In the genomic region with DNA sequence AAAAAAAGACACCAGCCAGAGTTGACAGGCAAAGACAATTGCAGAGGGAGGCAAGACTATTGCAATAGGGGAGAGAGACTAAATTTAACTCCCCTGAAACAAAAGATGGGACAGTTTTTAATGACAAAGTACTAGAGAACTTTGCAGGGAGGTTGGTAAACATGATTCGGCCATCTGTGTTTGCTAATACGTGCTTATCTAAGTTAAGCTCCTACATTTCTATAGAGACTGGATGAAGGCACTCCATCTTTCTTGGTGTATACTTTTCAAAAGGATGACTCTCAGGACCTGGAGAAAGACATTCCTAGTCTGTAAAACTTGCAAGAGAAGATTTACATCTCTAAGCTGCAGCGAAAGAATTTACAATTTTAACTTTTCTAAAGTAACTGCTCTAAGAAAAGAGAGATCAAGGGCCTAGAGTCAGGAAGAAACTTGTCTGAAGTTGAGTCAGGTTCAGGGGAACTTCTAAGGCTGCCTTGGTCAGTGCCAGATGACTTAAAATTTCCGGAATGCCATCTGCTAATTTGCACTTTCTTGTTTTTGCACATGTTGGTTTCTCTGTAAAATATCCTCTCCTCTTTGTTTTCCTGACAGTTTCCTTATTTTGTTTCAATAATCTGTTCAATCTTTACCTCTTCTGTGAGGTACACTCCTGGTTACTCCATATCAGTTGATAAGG, we compare ENCODE assay signal across 21 cellular contexts. TPM values are rescaled to one million over a fixed set of nuclear protein-coding genes. Genes with fewer than 3 reads are reported as not detected.
DNase-seq lines count a peak whose midpoint lies in the region; ATAC-seq and TF ChIP-seq lines count a peak whose summit lies in the region.
"Had no signal": no experiment of that assay in that cellular context is flagged by ENCODE, and none has a peak within 500 bp of the region (broad histone marks: within the 10 kb centered on the region; RNA-seq: fewer than 3 reads in every experiment).

No MANE protein-coding gene starts in this region.

- no peak overlapping the region for H3K9ac ChIP-seq in GM23248
- H3K9ac ChIP-seq: neural progenitor cell had no signal

- peak; percentile 37 for ATAC-seq in GM19023 (IDR thresholded peaks at IDR 0.05; ENCODE audit: unreplicated experiment)
- ATAC-seq in HG02571 (IDR thresholded peaks at IDR 0.05; ENCODE audit: unreplicated experiment): peak; percentile 47
- ATAC-seq in HG03457 (IDR thresholded peaks at IDR 0.05; ENCODE audit: unreplicated experiment): peak; percentile 1
- ATAC-seq in memory B cell (ENCODE audit: low read depth): peak; percentile 35
- ATAC-seq in HG03521 (IDR thresholded peaks at IDR 0.05; ENCODE audit: unreplicated experiment): no peak
- ATAC-seq: right cardiac atrium had no signal

- H3K4me1 ChIP-seq in GM23248 (ENCODE audit: insufficient read depth): no peaks in the 10 kb centered on the region
- H3K4me1 ChIP-seq: adrenal gland, neural progenitor cell had no signal

- in situ Hi-C loops in GM23248 (cut with MboI): no loop called here

- H3K4me1 Mint-ChIP-seq in memory B cell (peaks cover 35% of the 10 kb centered on the region), endothelial cell (ENCODE audit: unreplicated experiment) (peaks cover 4% of the 10 kb centered on the region)
- H3K4me1 Mint-ChIP-seq: CD4-positive, CD25-positive, alpha-beta regulatory T cell; neural progenitor cell had no signal

- no peaks in the 10 kb centered on the region for H3K36me3 Mint-ChIP-seq in memory B cell
- H3K36me3 Mint-ChIP-seq in endothelial cell (ENCODE audit: low read depth, unreplicated experiment): no peaks in the 10 kb centered on the region
- H3K36me3 Mint-ChIP-seq: CD4-positive, CD25-positive, alpha-beta regulatory T cell; neural progenitor cell had no signal

- H3K9me3 ChIP-seq in GM23248 (ENCODE audit: low read depth): no peaks in the 10 kb centered on the region
- H3K9me3 ChIP-seq: adrenal gland, upper lobe of left lung had no signal

- H3F3A ChIP-seq in GM23248 (ENCODE audit: insufficient read depth): no peaks in the 10 kb centered on the region

- 30 to 34% methylated on average over 4 of the region's 4 CpGs for WGBS in GM23248 (ENCODE audit: low coverage in 1 of 2, low lambda C conversion rate in 2 of 2, missing lambda C conversion rate in 2 of 2), 2 experiments

- no peak overlapping the region for H3K27ac ChIP-seq in GM23248
- H3K27ac ChIP-seq: adrenal gland, neural progenitor cell had no signal

- H3K9me3 Mint-ChIP-seq in memory B cell: peaks cover 3% of the 10 kb centered on the region
- H3K9me3 Mint-ChIP-seq in endothelial cell (ENCODE audit: unreplicated experiment): no peaks in the 10 kb centered on the region
- H3K9me3 Mint-ChIP-seq: neural progenitor cell had no signal

- no peaks in the 10 kb centered on the region for H3K36me3 ChIP-seq in GM23248 (ENCODE audit: low read depth)
- H3K36me3 ChIP-seq: adrenal gland, neural progenitor cell, upper lobe of left lung had no signal

- H3K27ac Mint-ChIP-seq in memory B cell (peak overlapping the region; percentile 77), endothelial cell (ENCODE audit: unreplicated experiment) (no peak overlapping the region)
- H3K27ac Mint-ChIP-seq: neural progenitor cell had no signal

- no peak overlapping the region for H2AFZ ChIP-seq in GM23248

- H3K9me2 ChIP-seq in GM23248 (ENCODE audit: insufficient read depth): no peaks in the 10 kb centered on the region

- no peaks in the 10 kb centered on the region for H3K79me2 ChIP-seq in GM23248 (ENCODE audit: insufficient read depth)

- TF ChIP-seq CTCF in endothelial cell (IDR thresholded peaks at IDR 0.05; ENCODE audit: unreplicated experiment): no peak

- no peaks in the 10 kb centered on the region for H4K20me1 ChIP-seq in GM23248 (ENCODE audit: insufficient read depth)

- no peak overlapping the region for H3K4me3 ChIP-seq in GM23248
- H3K4me3 ChIP-seq: adrenal gland, neural progenitor cell, upper lobe of left lung had no signal

- no peak for DNase-seq in memory B cell (ENCODE audit: low spot score in 2 of 2)
- no peak for DNase-seq in stimulated activated CD4-positive, alpha-beta T cell treated with anti-CD3 and anti-CD28 coated beads, Interleukin-12 subunit alpha, Interleukin-12 subunit beta, amount 100 ng/mL, for 4 hours
- DNase-seq in endothelial cell (ENCODE audit: low spot score): no peak
- no peak for DNase-seq in GM23248
- DNase-seq: activated T-cell treated with anti-CD3 and anti-CD28 coated beads, Interleukin-2, amount 50 U/mL, for 48 hours; adrenal gland; EL; mesendoderm; NCI-H2081; NCI-H526 treated with DMSO at 0.1 percent for 48 hours; right cardiac atrium; Right ventricle myocardium superior; stimulated activated CD4-positive, alpha-beta T cell treated with anti-CD3 and anti-CD28 coated beads, Interleukin-4, amount 100 ng/mL, for 1 hour; upper lobe of left lung had no signal

- no peaks in the 10 kb centered on the region for H3K27me3 ChIP-seq in GM23248 (replicated peaks; ENCODE audit: insufficient read depth)
- H3K27me3 ChIP-seq: adrenal gland, neural progenitor cell, upper lobe of left lung had no signal

- no peaks in the 10 kb centered on the region for H3K27me3 Mint-ChIP-seq in memory B cell
- H3K27me3 Mint-ChIP-seq in endothelial cell (ENCODE audit: unreplicated experiment): no peaks in the 10 kb centered on the region
- H3K27me3 Mint-ChIP-seq: CD4-positive, CD25-positive, alpha-beta regulatory T cell had no signal

- peak overlapping the region; percentile 8 for H3K4me3 Mint-ChIP-seq in memory B cell
- no peak overlapping the region for H3K4me3 Mint-ChIP-seq in endothelial cell (ENCODE audit: unreplicated experiment)
- H3K4me3 Mint-ChIP-seq: CD4-positive, CD25-positive, alpha-beta regulatory T cell; neural progenitor cell had no signal

- no peak overlapping the region for H3K4me2 ChIP-seq in GM23248 (ENCODE audit: unreplicated experiment)
- H3K4me2 ChIP-seq: neural progenitor cell had no signal

RNA-seq across cellular contexts. Expression of a gene that starts 10.6 kb away (rescaled TPM):
- total RNA-seq in endothelial cell (ENCODE audit: unreplicated experiment): not detected
- total RNA-seq in GM23248 (2014; rRNA removed; shearing (Covaris generic)): not detected in 2 replicates
- polyA plus RNA-seq in GM23248 (2016; fragmentation: Nextera tagmentation; extraction: Ambion mirVana): not detected in 2 replicates
- total RNA-seq: CD4-positive, CD25-positive, alpha-beta regulatory T cell; LHCN-M2; right cardiac atrium; Right ventricle myocardium superior; upper lobe of left lung had no signal
- polyA plus RNA-seq: adrenal gland, right cardiac atrium had no signal
